1 cellular context compared by ENCODE assay signal in genomic region chr7:99452541-99452940, GRCh38.
TF ChIP-seq lines count a peak whose summit lies in the region.

No MANE protein-coding gene starts in this region.

TF ChIP-seq in WTC11, 78 proteins besides CTCF, POLR2A, EP300 and RAD21 (continued from another document):
- TF ChIP-seq ZNF425 (CRISPR knock-in tag; conservative IDR thresholded peaks at IDR 0.05) (no peak), NR2C2 (CRISPR knock-in tag; IDR thresholded peaks at IDR 0.05) (no peak), CREM (CRISPR knock-in tag; IDR thresholded peaks at IDR 0.05) (no peak), TCF7 (CRISPR knock-in tag; IDR thresholded peaks at IDR 0.05; ENCODE audit: low read depth) (no peak), GABPB1 (CRISPR knock-in tag; IDR thresholded peaks at IDR 0.05) (no peak), FOXP1 (CRISPR knock-in tag; IDR thresholded peaks at IDR 0.05; ENCODE audit: borderline replicate concordance) (no peak), ARID4B (CRISPR knock-in tag; IDR thresholded peaks at IDR 0.05; ENCODE audit: borderline replicate concordance) (no peak), JUN (CRISPR knock-in tag; IDR thresholded peaks at IDR 0.05) (no peak), KAT7 (CRISPR knock-in tag; IDR thresholded peaks at IDR 0.05; ENCODE audit: borderline replicate concordance) (no peak), STAT6 (CRISPR knock-in tag; conservative IDR thresholded peaks at IDR 0.05; ENCODE audit: low read depth) (no peak), NR3C1 (CRISPR knock-in tag; conservative IDR thresholded peaks at IDR 0.05; ENCODE audit: low read depth) (no peak)
